In genomic region chr16:29973384-29974246, GRCh38 we compare ENCODE assay signal across 8 cellular contexts. TPM values are rescaled to one million over a fixed set of nuclear protein-coding genes. Genes with fewer than 3 reads are reported as not detected.
A peak's percentile ranks its signal among the peaks of the same experiment; 100 is the strongest.
DNase-seq lines count a peak whose midpoint lies in the region; ATAC-seq, FAIRE-seq and TF ChIP-seq lines count a peak whose summit lies in the region.

TAOK2 (plus strand) TSS chr16:29973868; CDS start chr16:29977773, 3,905 bp downstream.

- H3K36me3 Mint-ChIP-seq in T-helper 2 cell treated with Interferon-gamma antibody and Interleukin-4, amounts not matched to agents 5 μg/mL and 100 μg/mL, for 36 hours (ENCODE audit: low read depth), result peaks cover 30% of the 10 kb centered on the region

- peaks cover 28% of the 10 kb centered on the region for H3K4me1 Mint-ChIP-seq in T-helper 2 cell treated with Interferon-gamma antibody and Interleukin-4, amounts not matched to agents 5 μg/mL and 100 μg/mL, for 36 hours (ENCODE audit: low read depth)

- H3K36me3 ChIP-seq in right atrium auricular region, result peaks cover 16% of the 10 kb centered on the region

- no peaks in the 10 kb centered on the region for H3K27me3 Mint-ChIP-seq in T-helper 2 cell treated with Interferon-gamma antibody and Interleukin-4, amounts not matched to agents 5 μg/mL and 100 μg/mL, for 36 hours (ENCODE audit: low read depth)

- H3K9me3 Mint-ChIP-seq in T-helper 2 cell treated with Interferon-gamma antibody and Interleukin-4, amounts not matched to agents 5 μg/mL and 100 μg/mL, for 36 hours, result peaks cover 9% of the 10 kb centered on the region

- H3K9me3 ChIP-seq in right atrium auricular region, result no peaks in the 10 kb centered on the region

- H3K27ac ChIP-seq in right atrium auricular region, result peak within 1 kb of the TSS; percentile 91 to 97

- peak within 1 kb of the TSS; percentile 88 to 96 for H3K4me3 ChIP-seq in right atrium auricular region

- no peaks in the 10 kb centered on the region for H3K27me3 ChIP-seq in right atrium auricular region

- peak within 1 kb of the TSS; percentile 95 for H3K27ac Mint-ChIP-seq in T-helper 2 cell treated with Interferon-gamma antibody and Interleukin-4, amounts not matched to agents 5 μg/mL and 100 μg/mL, for 36 hours

- no peak for TF ChIP-seq CTCF in right atrium auricular region (IDR thresholded peaks at IDR 0.05)

- peaks cover 0 to 44% of the 10 kb centered on the region in 2 donors for H3K4me1 ChIP-seq in right atrium auricular region

- peak; percentile 99 for DNase-seq in GM18507 (ENCODE audit: extremely low spot score, insufficient read length, low read depth)
- DNase-seq in NCI-H2029 (lab: John Stamatoyannopoulos, UW), result peak; percentile 98
- peak; percentile 99 for DNase-seq in T-helper 2 cell treated with Interferon-gamma antibody and Interleukin-4, amounts not matched to agents 5 μg/mL and 100 μg/mL, for 36 hours (ENCODE audit: low spot score)
- peak; percentile 73 to 100 (median 99) for DNase-seq in anterior cingulate cortex (lab: John Stamatoyannopoulos, UW)
- peak; percentile 98 for DNase-seq in right atrium auricular region (ENCODE audit: low spot score)
- peak; percentile 97 for DNase-seq in pulmonary artery endothelial cell (ENCODE audit: low read depth, low spot score)
- peak; percentile 98 for DNase-seq in urothelium cell line (ENCODE audit: low spot score)

- ATAC-seq in HG02973 (IDR thresholded peaks at IDR 0.05; ENCODE audit: unreplicated experiment), result peak; percentile 80

- FAIRE-seq in GM18507 (lab: Jason Lieb, UNC) (peak; percentile 94), urothelium cell line (lab: Jason Lieb, UNC) (no peak)

- H3K4me3 Mint-ChIP-seq in T-helper 2 cell treated with Interferon-gamma antibody and Interleukin-4, amounts not matched to agents 5 μg/mL and 100 μg/mL, for 36 hours, result peak within 1 kb of the TSS; percentile 98

RNA-seq across cellular contexts. Expression of gene TAOK2, which starts in this region (rescaled TPM):
- total RNA-seq in right atrium auricular region (10 to 100 TPM; 29.1 to 36.7 TPM), pulmonary artery endothelial cell (97.0 and 109 TPM in 2 replicates)

Comparison
In these comparisons a context has a peak if more than half of its experiments do, and no peak if none do; other contexts are left out.
1. Peak in every context shown above with its lines: DNase-seq, ATAC-seq, H3K4me3 ChIP-seq and H3K27ac ChIP-seq.